In genomic region chrX:155094468-155095061, GRCh38 we compare ENCODE assay signal across 8 cellular contexts. TPM values are rescaled to one million over a fixed set of nuclear protein-coding genes. Genes with fewer than 3 reads are reported as not detected.
DNase-seq lines count a peak whose midpoint lies in the region; ATAC-seq and TF ChIP-seq lines count a peak whose summit lies in the region.

No MANE protein-coding gene starts in this region.

- ATAC-seq in DND-41 (ENCODE audit: insufficient read depth, low read depth) (peak; percentile 78), gastrocnemius medialis (no peak), HG03565 (IDR thresholded peaks at IDR 0.05; ENCODE audit: unreplicated experiment) (no peak)
- ATAC-seq in stimulated activated memory B cell treated with anti-CD40 and anti-IgM and Interleukin-4, amounts not matched to agents 10 μg/mL and 1 μg/mL and 100 μg/mL, for 72 hours: no peak

- no peaks in the 10 kb centered on the region for H3K4me1 Mint-ChIP-seq in stimulated activated memory B cell treated with anti-CD40 and anti-IgM and Interleukin-4, amounts not matched to agents 10 μg/mL and 1 μg/mL and 100 μg/mL, for 72 hours

- H3K4me3 Mint-ChIP-seq in stimulated activated memory B cell treated with anti-CD40 and anti-IgM and Interleukin-4, amounts not matched to agents 10 μg/mL and 1 μg/mL and 100 μg/mL, for 72 hours: no peak overlapping the region

- no peaks in the 10 kb centered on the region for H3K9me3 Mint-ChIP-seq in stimulated activated memory B cell treated with anti-CD40 and anti-IgM and Interleukin-4, amounts not matched to agents 10 μg/mL and 1 μg/mL and 100 μg/mL, for 72 hours

- intact Hi-C loops in gastrocnemius medialis (cut with DNase I; ENCODE audit: low total_unique reads): no loop called here

- TF ChIP-seq POLR2A in gastrocnemius medialis (IDR thresholded peaks at IDR 0.05): no peak

- no peaks in the 10 kb centered on the region for H3K79me2 ChIP-seq in DND-41 (ENCODE audit: insufficient read depth, low read length)

- H3K9ac ChIP-seq in DND-41 (ENCODE audit: low read depth, low read length): no peak overlapping the region

- H2AFZ ChIP-seq in DND-41 (ENCODE audit: low read depth, low read length): no peak overlapping the region

- CTCF ChIA-PET in AG04450 (lab: Charles Lee): interaction anchor here (0.6 to 2.8 kb wide), 22 partner anchors 8 to 193 kb away, joined by 3 to 27 read pairs (median 4); partner anchors contain the start of gene VBP1

- POLR2A ChIA-PET in AG04450 (lab: Yijun Ruan, JAX): no interaction called here

- TF ChIP-seq CTCF in AG04450 (IDR thresholded peaks at IDR 0.05; ENCODE audit: low read depth, low read length) (peak; percentile 62), DND-41 (IDR thresholded peaks at IDR 0.05; ENCODE audit: borderline replicate concordance, extremely low read depth, low read length, poor library complexity, severe bottlenecking) (peak; percentile 74), fibroblast of mammary gland (conservative IDR thresholded peaks at IDR 0.05; ENCODE audit: control insufficient read depth, insufficient read depth, low read depth, low read length) (peak; percentile 63), gastrocnemius medialis (IDR thresholded peaks at IDR 0.05 in 4 of 5, conservative IDR thresholded peaks at IDR 0.05 in 1 of 5) (peak; percentile 18 to 61 (median 38))

- in situ Hi-C loops in gastrocnemius medialis (cut with MboI; ENCODE audit: low sequenced_read_pairs in 4 of 4): loop anchor here in 1 of 4 donors (25.0 kb wide), 1 partner anchor 107 kb away; no protein-coding TSS in a partner anchor

- H3K27ac ChIP-seq in AG04450 (ENCODE audit: low read depth, low read length): no peak overlapping the region
- no peak overlapping the region for H3K27ac ChIP-seq in DND-41 (ENCODE audit: low read length)
- H3K27ac ChIP-seq in gastrocnemius medialis: no peak overlapping the region

- H3K36me3 ChIP-seq in DND-41 (ENCODE audit: insufficient read depth, low read length) (peaks cover 19% of the 10 kb centered on the region; the same call in 1 of the 2 replicates), gastrocnemius medialis (no peaks in the 10 kb centered on the region)

- peaks cover 33% of the 10 kb centered on the region for H3K36me3 Mint-ChIP-seq in stimulated activated memory B cell treated with anti-CD40 and anti-IgM and Interleukin-4, amounts not matched to agents 10 μg/mL and 1 μg/mL and 100 μg/mL, for 72 hours

- H3K4me1 ChIP-seq in DND-41 (ENCODE audit: insufficient read depth, low read length): no peaks in the 10 kb centered on the region
- no peaks in the 10 kb centered on the region for H3K4me1 ChIP-seq in gastrocnemius medialis

- H3K27me3 ChIP-seq in AG04450 (ENCODE audit: control insufficient read depth, insufficient read depth, low read length) (no peaks in the 10 kb centered on the region), DND-41 (ENCODE audit: insufficient read depth, low read length, poor library complexity) (no peaks in the 10 kb centered on the region), gastrocnemius medialis (no peaks in the 10 kb centered on the region)

- no peak for DNase-seq in AG04450 (ENCODE audit: low read depth, low spot score)
- DNase-seq in DND-41: peak; percentile 30
- peak; percentile 1 for DNase-seq in HT1080 (ENCODE audit: low read depth)
- DNase-seq in T follicular helper cell (ENCODE audit: low read depth): peak; percentile 11
- peak; percentile 45 for DNase-seq in fibroblast of mammary gland (ENCODE audit: low read depth)
- no peak for DNase-seq in gastrocnemius medialis

- no peaks in the 10 kb centered on the region for H3K27me3 Mint-ChIP-seq in stimulated activated memory B cell treated with anti-CD40 and anti-IgM and Interleukin-4, amounts not matched to agents 10 μg/mL and 1 μg/mL and 100 μg/mL, for 72 hours

- no peaks in the 10 kb centered on the region for H4K20me1 ChIP-seq in DND-41 (ENCODE audit: insufficient read depth, low read length)

- H3K4me3 ChIP-seq in AG04450 (ENCODE audit: low read depth, low read length) (no peak overlapping the region), DND-41 (ENCODE audit: low read depth in 1 of 2, low read length in 2 of 2) (no peak overlapping the region), fibroblast of mammary gland (ENCODE audit: control insufficient read depth, low read depth, low read length) (no peak overlapping the region), gastrocnemius medialis (no peak overlapping the region)

- H3K9me3 ChIP-seq in AG04450 (ENCODE audit: control insufficient read depth, insufficient read depth, low read length) (no peaks in the 10 kb centered on the region), DND-41 (ENCODE audit: insufficient read depth, low read length, severe bottlenecking) (no peaks in the 10 kb centered on the region), gastrocnemius medialis (no peaks in the 10 kb centered on the region)

- no peak overlapping the region for H3K4me2 ChIP-seq in DND-41 (ENCODE audit: insufficient read depth, low read length)

- no peak overlapping the region for H3K27ac Mint-ChIP-seq in stimulated activated memory B cell treated with anti-CD40 and anti-IgM and Interleukin-4, amounts not matched to agents 10 μg/mL and 1 μg/mL and 100 μg/mL, for 72 hours

RNA-seq across cellular contexts. Expression of gene BRCC3, which starts 23.3 kb away (rescaled TPM):
- 18.7 and 23.0 TPM in 2 replicates for polyA plus RNA-seq in AG04450 (2011; rRNA removed)
- polyA minus RNA-seq in AG04450 (2011; rRNA and poly(A)+ RNA removed): 19.6 and 20.1 TPM in 2 replicates
- total RNA-seq in HT1080 (2014; rRNA removed; shearing (Covaris generic)): 15.0 and 16.2 TPM in 2 replicates
- 14.8 and 18.2 TPM in 2 replicates for polyA plus RNA-seq in HT1080 (2015; cell fraction: cytosol; rRNA removed)
- 13.0 and 13.9 TPM in 2 replicates for polyA plus RNA-seq in HT1080 (2015; cell fraction: nucleus; rRNA removed)
- total RNA-seq in gastrocnemius medialis: 10 to 100 TPM in 2 of 4 donors, 1 to 10 TPM in 2; 8.8 to 15.9 (median 10.6) TPM

RNA-seq across cellular contexts. Expression of gene CMC4, which starts 23.6 kb away (rescaled TPM):
- polyA plus RNA-seq in AG04450 (2011; rRNA removed): 9.9 and 10.1 TPM in 2 replicates
- polyA minus RNA-seq in AG04450 (2011; rRNA and poly(A)+ RNA removed): 1.2 and 2.0 TPM in 2 replicates
- total RNA-seq in HT1080 (2014; rRNA removed; shearing (Covaris generic)): 10.0 and 12.5 TPM in 2 replicates
- polyA plus RNA-seq in HT1080 (2015; cell fraction: cytosol; rRNA removed): 9.1 and 11.3 TPM in 2 replicates
- 4.5 and 7.0 TPM in 2 replicates for polyA plus RNA-seq in HT1080 (2015; cell fraction: nucleus; rRNA removed)
- 10 to 100 TPM; 13.0 to 32.1 (median 26.3) TPM for total RNA-seq in gastrocnemius medialis

RNA-seq across cellular contexts. Expression of gene MTCP1, which starts 23.6 kb away (rescaled TPM):
- 10.5 and 17.4 TPM in 2 replicates for polyA plus RNA-seq in AG04450 (2011; rRNA removed)
- polyA minus RNA-seq in AG04450 (2011; rRNA and poly(A)+ RNA removed): 1.9 and 3.2 TPM in 2 replicates
- total RNA-seq in HT1080 (2014; rRNA removed; shearing (Covaris generic)): 2.9 and 10.0 TPM in 2 replicates
- 2.0 and 4.0 TPM in 2 replicates for polyA plus RNA-seq in HT1080 (2015; cell fraction: cytosol; rRNA removed)
- 15.0 and 21.9 TPM in 2 replicates for polyA plus RNA-seq in HT1080 (2015; cell fraction: nucleus; rRNA removed)
- total RNA-seq in gastrocnemius medialis: 1 to 10 TPM in 1 of 4 donors, under 1 TPM in 2, not detected in 1; 0.31 to 2.2 (median 0.93) TPM

Comparison
In these comparisons a context has a peak if more than half of its experiments do, and no peak if none do; other contexts are left out.
1. DNase-seq: peak in DND-41 (single experiment), HT1080 (single experiment), T follicular helper cell (single experiment) and fibroblast of mammary gland (single experiment); none in AG04450 (single experiment) and gastrocnemius medialis (0 of 2).
2. Peak in every context shown above with its lines, with median percentiles within 50 percentile points of each other: CTCF ChIP-seq.